In the genomic region with DNA sequence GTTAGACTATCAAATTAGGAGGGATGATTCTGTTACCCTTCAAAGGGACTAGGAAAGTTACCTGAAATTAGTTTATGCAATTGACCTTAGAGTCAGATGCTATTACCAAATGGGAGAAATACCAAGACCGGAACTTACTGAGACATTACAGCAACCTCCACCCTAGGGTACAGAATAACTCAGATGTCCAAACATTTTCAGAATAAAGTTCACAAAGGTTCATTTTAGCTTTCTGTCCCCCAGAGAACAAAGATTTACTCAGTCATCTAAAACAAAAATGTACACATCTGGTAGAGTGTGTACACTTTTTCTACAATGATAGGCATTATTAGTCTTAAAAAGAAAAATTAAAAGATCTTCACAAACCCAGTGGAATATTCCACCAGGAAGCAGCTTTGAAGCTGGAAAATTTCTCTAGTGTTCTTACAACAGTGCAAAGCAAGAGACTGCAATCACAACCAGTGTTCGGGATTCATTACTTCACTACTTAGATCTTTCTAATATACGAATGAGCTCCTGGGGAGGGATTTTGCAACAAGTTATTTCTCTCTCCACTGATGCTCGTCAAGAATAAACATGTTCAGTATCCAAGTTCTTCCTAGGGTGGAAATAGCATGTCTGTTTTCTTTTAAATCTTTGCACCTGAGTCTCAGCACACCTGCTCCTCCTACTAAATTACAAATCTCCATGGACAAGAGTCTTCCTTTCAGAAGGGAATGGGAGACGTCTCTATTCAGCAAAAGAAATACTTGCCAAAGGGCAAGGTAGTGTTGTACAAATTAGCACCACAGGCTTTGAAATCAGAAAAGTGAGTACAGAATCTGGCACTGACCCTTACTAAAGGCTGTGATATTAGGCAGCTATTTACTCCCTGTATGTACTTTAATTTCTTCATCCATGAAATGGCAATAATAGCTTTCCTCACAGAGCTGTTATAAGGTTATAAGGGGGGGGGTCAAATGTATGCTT, we compare ENCODE assay signal across 30 cellular contexts. TPM values are rescaled to one million over a fixed set of nuclear protein-coding genes. Genes with fewer than 3 reads are reported as not detected.
A peak's percentile ranks its signal among the peaks of the same experiment; 100 is the strongest.
DNase-seq lines count a peak whose midpoint lies in the region; ATAC-seq and TF ChIP-seq lines count a peak whose summit lies in the region.
"Had no signal": no experiment of that assay in that cellular context is flagged by ENCODE, and none has a peak within 500 bp of the region (broad histone marks: within the 10 kb centered on the region; RNA-seq: fewer than 3 reads in every experiment).

No MANE protein-coding gene starts in this region.

- DNase-seq in activated naive CD8-positive, alpha-beta T cell treated with anti-CD3 and anti-CD28 coated beads for 36 hours, result no peak
- DNase-seq in erythroblast (lab: John Stamatoyannopoulos, UW) (no peak), cardiac septum (ENCODE audit: low spot score) (no peak), mucosa of gallbladder (ENCODE audit: low spot score) (no peak), upper lobe of left lung (no peak)
- no peak for DNase-seq in activated CD4-positive, alpha-beta T cell treated with anti-CD3 and anti-CD28 coated beads for 4 hours
- DNase-seq: activated CD4-positive, alpha-beta T cell treated with anti-CD3 and anti-CD28 coated beads, Interleukin-2, amount 50 U/mL, for 4 hours; activated CD4-positive, CD25-positive, alpha-beta regulatory T cell; activated CD8-positive, alpha-beta memory T cell treated with anti-CD3 and anti-CD28 coated beads, Interleukin-2, amount 50 U/mL, for 48 hours; activated effector memory CD4-positive, alpha-beta T cell treated with Interleukin-2 at 50 U/mL for 16 hours; activated naive CD8-positive, alpha-beta T cell treated with anti-CD3 and anti-CD28 coated beads, Interleukin-2, amount 50 U/mL, for 24 hours; body of pancreas; cerebellar nuclear complex; DMS153; dorsolateral prefrontal cortex; kidney; NCI-H1694; NCI-H2171; NCI-H526; Peyer's patch; SHP77 treated with DMSO at 0.1 percent for 48 hours; stimulated activated naive CD4-positive, alpha-beta T cell; SW 1271; T-helper 9 cell had no signal

- intact Hi-C loops in cardiac septum (cut with DNase I), result no loop called here

- H3K36me3 ChIP-seq in neutrophil, result peaks cover 7% of the 10 kb centered on the region
- peaks cover 0 to 21% (median 0%) of the 10 kb centered on the region in 4 donors for H3K36me3 ChIP-seq in upper lobe of left lung
- H3K36me3 ChIP-seq: prostate gland, thoracic aorta had no signal

- TF ChIP-seq POLR2A in erythroblast (IDR thresholded peaks at IDR 0.05; ENCODE audit: low read length), result peak; percentile 19
- no peak for TF ChIP-seq POLR2A in upper lobe of left lung (IDR thresholded peaks at IDR 0.05)

- H3K9me3 Mint-ChIP-seq in activated naive CD8-positive, alpha-beta T cell (ENCODE audit: low read depth), result no peaks in the 10 kb centered on the region
- no peaks in the 10 kb centered on the region for H3K9me3 Mint-ChIP-seq in activated naive CD8-positive, alpha-beta T cell treated with anti-CD3 and anti-CD28 coated beads for 36 hours
- H3K9me3 Mint-ChIP-seq: activated naive CD8-positive, alpha-beta T cell treated with anti-CD3 and anti-CD28 coated beads, Interleukin-2, amount 50 U/mL, for 24 hours had no signal

- H3K27ac Mint-ChIP-seq in activated naive CD8-positive, alpha-beta T cell, result peak overlapping the region; percentile 38
- H3K27ac Mint-ChIP-seq in activated naive CD8-positive, alpha-beta T cell treated with anti-CD3 and anti-CD28 coated beads for 36 hours, result no peak overlapping the region
- H3K27ac Mint-ChIP-seq: activated naive CD8-positive, alpha-beta T cell treated with anti-CD3 and anti-CD28 coated beads, Interleukin-2, amount 50 U/mL, for 24 hours had no signal

- H3K27ac ChIP-seq in neutrophil (peak overlapping the region; percentile 81), upper lobe of left lung (peak overlapping the region in 2 of 4 donors; percentile 43 to 47)
- H3K27ac ChIP-seq: body of pancreas, Peyer's patch, prostate gland, thoracic aorta had no signal

- no peak for TF ChIP-seq EP300 in upper lobe of left lung (IDR thresholded peaks at IDR 0.05)

- 56 to 70% methylated on average over 5 of the region's 5 CpGs for WGBS in upper lobe of left lung, 2 donors

- H3K4me3 Mint-ChIP-seq in activated naive CD8-positive, alpha-beta T cell, result peak overlapping the region; percentile 20
- H3K4me3 Mint-ChIP-seq in activated naive CD8-positive, alpha-beta T cell treated with anti-CD3 and anti-CD28 coated beads for 36 hours, result no peak overlapping the region
- H3K4me3 Mint-ChIP-seq: activated naive CD8-positive, alpha-beta T cell treated with anti-CD3 and anti-CD28 coated beads, Interleukin-2, amount 50 U/mL, for 24 hours; B cell had no signal

- H3K4me3 ChIP-seq in neutrophil (ENCODE audit: low read depth in 1 of 2, low read length in 1 of 2) (peak overlapping the region; percentile 31 to 37), upper lobe of left lung (no peak overlapping the region)
- H3K4me3 ChIP-seq: body of pancreas, dorsolateral prefrontal cortex, lung, Peyer's patch, prostate gland, thoracic aorta had no signal

- peaks cover 71% of the 10 kb centered on the region for H3K4me1 Mint-ChIP-seq in activated naive CD8-positive, alpha-beta T cell (ENCODE audit: low read depth)
- H3K4me1 Mint-ChIP-seq in activated naive CD8-positive, alpha-beta T cell treated with anti-CD3 and anti-CD28 coated beads for 36 hours, result peaks cover 57% of the 10 kb centered on the region

- H3K36me3 Mint-ChIP-seq in activated naive CD8-positive, alpha-beta T cell, result peaks cover 15% of the 10 kb centered on the region
- peaks cover 65% of the 10 kb centered on the region for H3K36me3 Mint-ChIP-seq in activated naive CD8-positive, alpha-beta T cell treated with anti-CD3 and anti-CD28 coated beads for 36 hours

- H3K9me3 ChIP-seq in neutrophil (no peaks in the 10 kb centered on the region), upper lobe of left lung (no peaks in the 10 kb centered on the region)
- H3K9me3 ChIP-seq: body of pancreas, Peyer's patch, prostate gland, thoracic aorta had no signal

- TF ChIP-seq CTCF in neutrophil (IDR thresholded peaks at IDR 0.05) (no peak), upper lobe of left lung (IDR thresholded peaks at IDR 0.05) (no peak)

- no peak for ATAC-seq in upper lobe of left lung (ENCODE audit: low FRiP score in 2 of 2)
- ATAC-seq: activated naive CD8-positive, alpha-beta T cell treated with anti-CD3 and anti-CD28 coated beads, Interleukin-2, amount 50 U/mL, for 24 hours; body of pancreas had no signal

- H3K4me1 ChIP-seq in neutrophil (ENCODE audit: control insufficient read depth in 1 of 2, insufficient read depth in 1 of 2, low read depth in 1 of 2, low read length in 1 of 2), result peaks cover 61 to 80% of the 10 kb centered on the region in 2 experiments
- peaks cover 19 to 73% (median 25%) of the 10 kb centered on the region in 4 donors for H3K4me1 ChIP-seq in upper lobe of left lung
- H3K4me1 ChIP-seq: prostate gland had no signal

- no peaks in the 10 kb centered on the region for H3K27me3 Mint-ChIP-seq in activated naive CD8-positive, alpha-beta T cell
- H3K27me3 Mint-ChIP-seq in activated naive CD8-positive, alpha-beta T cell treated with anti-CD3 and anti-CD28 coated beads for 36 hours, result no peaks in the 10 kb centered on the region
- H3K27me3 Mint-ChIP-seq: activated naive CD8-positive, alpha-beta T cell treated with anti-CD3 and anti-CD28 coated beads, Interleukin-2, amount 50 U/mL, for 24 hours; B cell had no signal

- H3K27me3 ChIP-seq in neutrophil, result no peaks in the 10 kb centered on the region
- no peaks in the 10 kb centered on the region for H3K27me3 ChIP-seq in upper lobe of left lung
- H3K27me3 ChIP-seq: body of pancreas, dorsolateral prefrontal cortex, Peyer's patch had no signal

RNA-seq across cellular contexts. Expression of gene ETF1, which starts 8.8 kb away (rescaled TPM):
- 100 to 1,000 TPM; 256 TPM for total RNA-seq in activated naive CD8-positive, alpha-beta T cell treated with anti-CD3 and anti-CD28 coated beads for 36 hours
- total RNA-seq in cardiac septum (86.8 TPM), mucosa of gallbladder (63.1 TPM), upper lobe of left lung (100 to 1,000 TPM in 2 of 6 donors, 10 to 100 TPM in 4; 22.0 to 147 (median 92.4) TPM)

RNA-seq across cellular contexts. Expression of gene HSPA9, which starts 40.9 kb away (rescaled TPM):
- total RNA-seq in activated naive CD8-positive, alpha-beta T cell treated with anti-CD3 and anti-CD28 coated beads for 36 hours, result 100 to 1,000 TPM; 578 to 584 TPM
- total RNA-seq in cardiac septum, result 274 TPM
- total RNA-seq in mucosa of gallbladder, result 170 TPM
- total RNA-seq in upper lobe of left lung, result 100 to 1,000 TPM in 4 of 6 donors, 10 to 100 TPM in 2; 66.5 to 195 (median 139) TPM

Comparison
In these comparisons a context has a peak if more than half of its experiments do, and no peak if none do; other contexts are left out.
1. H3K4me3 ChIP-seq: peak in neutrophil (2 of 2); none in upper lobe of left lung (0 of 4).